Comparison of ENCODE assay signal across 1 cellular context in the genomic region with DNA sequence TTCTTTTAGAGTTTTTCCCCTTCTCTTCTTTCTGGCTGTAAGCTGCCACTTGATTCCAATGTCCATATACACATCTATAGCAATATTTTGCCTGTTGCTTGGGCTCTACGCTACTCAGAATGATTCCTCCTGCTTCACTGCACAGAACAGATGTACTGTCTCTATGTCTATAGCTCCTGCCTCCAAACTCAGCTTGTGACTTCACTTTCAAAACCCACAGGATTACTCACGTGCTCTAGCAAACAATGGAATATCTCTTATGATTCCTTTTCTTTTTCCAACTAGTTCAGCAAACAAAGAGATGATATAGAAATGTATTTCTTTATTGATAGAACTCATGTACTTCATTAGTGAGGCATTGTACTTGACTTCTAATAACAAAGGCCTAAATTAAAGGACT.
TF ChIP-seq lines count a peak whose summit lies in the region.

No MANE protein-coding gene starts in this region.

TF ChIP-seq in HepG2, 621 proteins besides CTCF, POLR2A, EP300 and RAD21 (continued from another document):
- TF ChIP-seq, protein P1, sequence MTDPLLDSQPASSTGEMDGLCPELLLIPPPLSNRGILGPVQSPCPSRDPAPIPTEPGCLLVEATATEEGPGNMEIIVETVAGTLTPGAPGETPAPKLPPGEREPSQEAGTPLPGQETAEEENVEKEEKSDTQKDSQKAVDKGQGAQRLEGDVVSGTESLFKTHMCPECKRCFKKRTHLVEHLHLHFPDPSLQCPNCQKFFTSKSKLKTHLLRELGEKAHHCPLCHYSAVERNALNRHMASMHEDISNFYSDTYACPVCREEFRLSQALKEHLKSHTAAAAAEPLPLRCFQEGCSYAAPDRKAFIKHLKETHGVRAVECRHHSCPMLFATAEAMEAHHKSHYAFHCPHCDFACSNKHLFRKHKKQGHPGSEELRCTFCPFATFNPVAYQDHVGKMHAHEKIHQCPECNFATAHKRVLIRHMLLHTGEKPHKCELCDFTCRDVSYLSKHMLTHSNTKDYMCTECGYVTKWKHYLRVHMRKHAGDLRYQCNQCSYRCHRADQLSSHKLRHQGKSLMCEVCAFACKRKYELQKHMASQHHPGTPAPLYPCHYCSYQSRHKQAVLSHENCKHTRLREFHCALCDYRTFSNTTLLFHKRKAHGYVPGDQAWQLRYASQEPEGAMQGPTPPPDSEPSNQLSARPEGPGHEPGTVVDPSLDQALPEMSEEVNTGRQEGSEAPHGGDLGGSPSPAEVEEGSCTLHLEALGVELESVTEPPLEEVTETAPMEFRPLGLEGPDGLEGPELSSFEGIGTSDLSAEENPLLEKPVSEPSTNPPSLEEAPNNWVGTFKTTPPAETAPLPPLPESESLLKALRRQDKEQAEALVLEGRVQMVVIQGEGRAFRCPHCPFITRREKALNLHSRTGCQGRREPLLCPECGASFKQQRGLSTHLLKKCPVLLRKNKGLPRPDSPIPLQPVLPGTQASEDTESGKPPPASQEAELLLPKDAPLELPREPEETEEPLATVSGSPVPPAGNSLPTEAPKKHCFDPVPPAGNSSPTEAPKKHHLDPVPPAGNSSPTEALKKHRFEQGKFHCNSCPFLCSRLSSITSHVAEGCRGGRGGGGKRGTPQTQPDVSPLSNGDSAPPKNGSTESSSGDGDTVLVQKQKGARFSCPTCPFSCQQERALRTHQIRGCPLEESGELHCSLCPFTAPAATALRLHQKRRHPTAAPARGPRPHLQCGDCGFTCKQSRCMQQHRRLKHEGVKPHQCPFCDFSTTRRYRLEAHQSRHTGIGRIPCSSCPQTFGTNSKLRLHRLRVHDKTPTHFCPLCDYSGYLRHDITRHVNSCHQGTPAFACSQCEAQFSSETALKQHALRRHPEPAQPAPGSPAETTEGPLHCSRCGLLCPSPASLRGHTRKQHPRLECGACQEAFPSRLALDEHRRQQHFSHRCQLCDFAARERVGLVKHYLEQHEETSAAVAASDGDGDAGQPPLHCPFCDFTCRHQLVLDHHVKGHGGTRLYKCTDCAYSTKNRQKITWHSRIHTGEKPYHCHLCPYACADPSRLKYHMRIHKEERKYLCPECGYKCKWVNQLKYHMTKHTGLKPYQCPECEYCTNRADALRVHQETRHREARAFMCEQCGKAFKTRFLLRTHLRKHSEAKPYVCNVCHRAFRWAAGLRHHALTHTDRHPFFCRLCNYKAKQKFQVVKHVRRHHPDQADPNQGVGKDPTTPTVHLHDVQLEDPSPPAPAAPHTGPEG (CRISPR knock-in tag; IDR thresholded peaks at IDR 0.05), result no peak
- no peak for TF ChIP-seq ZNF776 (CRISPR knock-in tag; IDR thresholded peaks at IDR 0.05)
- TF ChIP-seq KLF12 (CRISPR knock-in tag; IDR thresholded peaks at IDR 0.05; ENCODE audit: borderline replicate concordance), result no peak
